8 cellular contexts compared by ENCODE assay signal in genomic region chr15:34582461-34583357, GRCh38. TPM values are rescaled to one million over a fixed set of nuclear protein-coding genes. Genes with fewer than 3 reads are reported as not detected.
A peak's percentile ranks its signal among the peaks of the same experiment; 100 is the strongest.
DNase-seq lines count a peak whose midpoint lies in the region; TF ChIP-seq lines count a peak whose summit lies in the region.

No MANE protein-coding gene starts in this region.

- POLR2A ChIA-PET in activated CD4-positive, alpha-beta memory T cell treated with anti-CD3 and anti-CD28 coated beads for 36 hours (lab: Charles Lee) = interaction anchor here (1.2 to 2.2 kb wide), 3 partner anchors 8 to 245 kb away, joined by 3 to 15 read pairs (median 3); partner anchors contain the start of genes LPCAT4 and SLC12A6

- no peak overlapping the region for H3K27ac ChIP-seq in GM23248
- H3K27ac ChIP-seq in KOPT-K1 (ENCODE audit: low read depth, low read length, poor library complexity, severe bottlenecking) = peak overlapping the region; percentile 74
- H3K27ac ChIP-seq in muscle layer of duodenum (ENCODE audit: low read length) = no peak overlapping the region
- peak overlapping the region in 2 of 4 donors; percentile 47 to 62 for H3K27ac ChIP-seq in tibial nerve

- H3K4me2 ChIP-seq in GM23248 (ENCODE audit: unreplicated experiment) = peak overlapping the region; percentile 73

- H3K4me1 ChIP-seq in GM23248 (ENCODE audit: insufficient read depth) (0 out of 2 replicates have a peak, but pooled peaks cover 2% of the 10 kb centered on the region), muscle layer of duodenum (ENCODE audit: control insufficient read depth in 1 of 2, insufficient read depth in 2 of 2, low read length in 2 of 2) (peaks cover 3 to 19% of the 10 kb centered on the region in 2 donors), tibial nerve (peaks cover 0 to 16% (median 0%) of the 10 kb centered on the region in 4 donors)

- no peak for TF ChIP-seq EP300 in tibial nerve (IDR thresholded peaks at IDR 0.05)

- H3K4me1 Mint-ChIP-seq in activated CD4-positive, alpha-beta memory T cell treated with anti-CD3 and anti-CD28 coated beads for 36 hours (ENCODE audit: low read depth) = peaks cover 42% of the 10 kb centered on the region

- H3K9me3 ChIP-seq in GM23248 (ENCODE audit: low read depth) (no peaks in the 10 kb centered on the region), KOPT-K1 (ENCODE audit: insufficient read depth, low read length, poor library complexity, severe bottlenecking) (no peaks in the 10 kb centered on the region), muscle layer of duodenum (ENCODE audit: control insufficient read depth in 1 of 2, low read length in 2 of 2) (no peaks in the 10 kb centered on the region), tibial nerve (no peaks in the 10 kb centered on the region)

- TF ChIP-seq CTCF in epithelial cell of proximal tubule (conservative IDR thresholded peaks at IDR 0.05; ENCODE audit: low read depth, low read length) = no peak
- no peak for TF ChIP-seq CTCF in tibial nerve (IDR thresholded peaks at IDR 0.05)

- H3K36me3 Mint-ChIP-seq in activated CD4-positive, alpha-beta memory T cell treated with anti-CD3 and anti-CD28 coated beads for 36 hours = peaks cover 3% of the 10 kb centered on the region

- no peaks in the 10 kb centered on the region for H3K9me3 Mint-ChIP-seq in activated CD4-positive, alpha-beta memory T cell treated with anti-CD3 and anti-CD28 coated beads for 36 hours

- H3K9ac ChIP-seq in GM23248 = peak overlapping the region; percentile 65

- H3K27me3 Mint-ChIP-seq in activated CD4-positive, alpha-beta memory T cell treated with anti-CD3 and anti-CD28 coated beads for 36 hours = no peaks in the 10 kb centered on the region

- no peak for TF ChIP-seq POLR2A in tibial nerve (IDR thresholded peaks at IDR 0.05)

- H3K9me2 ChIP-seq in GM23248 (ENCODE audit: insufficient read depth) = no peaks in the 10 kb centered on the region

- H4K20me1 ChIP-seq in GM23248 (ENCODE audit: insufficient read depth) = no peaks in the 10 kb centered on the region

- CTCF ChIA-PET in activated CD4-positive, alpha-beta memory T cell treated with anti-CD3 and anti-CD28 coated beads for 36 hours (lab: Charles Lee) = interaction anchor here (0.6 to 4.9 kb wide), 8 partner anchors 215 to 521 kb away, joined by 3 to 32 read pairs (median 4); partner anchors contain the start of genes KATNBL1, LPCAT4, NOP10 and NUTM1

- in situ Hi-C loops in GM23248 (cut with MboI) = loop anchor here (25.0 kb wide), 3 partner anchors 220 to 495 kb away; partner anchors contain the start of genes EMC4 and LPCAT4

- WGBS in GM23248 (ENCODE audit: low coverage in 1 of 2, low lambda C conversion rate in 2 of 2, missing lambda C conversion rate in 2 of 2), 2 experiments = 14 to 15% methylated on average over 60 to 67 of the region's 69 CpGs
- 5 to 7% methylated on average over 31 to 54 of the region's 69 CpGs for WGBS in tibial nerve, 2 donors

- peak overlapping the region; percentile 76 for H3K27ac Mint-ChIP-seq in activated CD4-positive, alpha-beta memory T cell treated with anti-CD3 and anti-CD28 coated beads for 36 hours

- 0 out of 2 replicates have a peak, but pooled peaks cover 7% of the 10 kb centered on the region for H3F3A ChIP-seq in GM23248 (ENCODE audit: insufficient read depth)

- H3K4me3 ChIP-seq in GM23248 (peak overlapping the region; percentile 79), epithelial cell of proximal tubule (ENCODE audit: low read depth, low read length) (peak overlapping the region; percentile 88), muscle layer of duodenum (ENCODE audit: low read depth in 1 of 2, low read length in 2 of 2) (peak overlapping the region; percentile 30 to 88), tibial nerve (peak overlapping the region; percentile 63 to 93 (median 80))

- H2AFZ ChIP-seq in GM23248 = peak overlapping the region; percentile 88

- H3K79me2 ChIP-seq in GM23248 (ENCODE audit: insufficient read depth) = 0 out of 2 replicates have a peak, but pooled peaks cover 9% of the 10 kb centered on the region

- H3K27me3 ChIP-seq in GM23248 (replicated peaks; ENCODE audit: insufficient read depth) (no peaks in the 10 kb centered on the region), muscle layer of duodenum (ENCODE audit: low read depth, low read length) (no peaks in the 10 kb centered on the region), tibial nerve (no peaks in the 10 kb centered on the region)

- intact Hi-C loops in activated CD4-positive, alpha-beta memory T cell treated with anti-CD3 and anti-CD28 coated beads for 36 hours (cut with micrococcal nuclease) = loop anchor here (1.0 kb wide), 1 partner anchor 215 kb away; the partner anchor contains the start of gene LPCAT4

- H3K4me3 Mint-ChIP-seq in activated CD4-positive, alpha-beta memory T cell treated with anti-CD3 and anti-CD28 coated beads for 36 hours = peak overlapping the region; percentile 85

- peak; percentile 37 for DNase-seq in NCI-H146 (lab: John Stamatoyannopoulos, UW)
- DNase-seq in NCI-H146 treated with DMSO at 0.1 percent for 48 hours (lab: John Stamatoyannopoulos, UW; ENCODE audit: unreplicated experiment) = no peak
- peak; percentile 54 for DNase-seq in GM23248
- DNase-seq in activated CD4-positive, alpha-beta memory T cell treated with anti-CD3 and anti-CD28 coated beads for 36 hours = peak; percentile 63
- DNase-seq in epithelial cell of proximal tubule (ENCODE audit: low read depth) = no peak
- DNase-seq in tibial nerve (ENCODE audit: low spot score in 2 of 2) = no peak

- H3K36me3 ChIP-seq in GM23248 (ENCODE audit: low read depth) (no peaks in the 10 kb centered on the region), KOPT-K1 (ENCODE audit: insufficient read depth, low read length) (no peaks in the 10 kb centered on the region), muscle layer of duodenum (ENCODE audit: control insufficient read depth in 1 of 2, insufficient read depth in 2 of 2, low read length in 2 of 2) (no peaks in the 10 kb centered on the region), tibial nerve (no peaks in the 10 kb centered on the region)

RNA-seq across cellular contexts. Expression of gene GOLGA8B, which starts 0.7 kb away (rescaled TPM):
- 13.5 and 29.2 TPM in 2 replicates for total RNA-seq in GM23248 (2014; rRNA removed; shearing (Covaris generic))
- polyA plus RNA-seq in GM23248 (2016; fragmentation: Nextera tagmentation; extraction: Ambion mirVana) = 17.5 and 19.8 TPM in 2 replicates
- total RNA-seq in activated CD4-positive, alpha-beta memory T cell treated with anti-CD3 and anti-CD28 coated beads for 36 hours = 100 to 1,000 TPM in 1 of 2 experiments, 10 to 100 TPM in 1; 85.2 to 103 TPM
- total RNA-seq in epithelial cell of proximal tubule (20.4 and 56.4 TPM in 2 replicates), tibial nerve (100 to 1,000 TPM; 129 to 312 (median 147) TPM)

Comparison
In these comparisons a context has a peak if more than half of its experiments do, and no peak if none do; other contexts are left out.
1. DNase-seq: peak in NCI-H146 (single experiment), GM23248 (single experiment) and activated CD4-positive, alpha-beta memory T cell treated with anti-CD3 and anti-CD28 coated beads for 36 hours (single experiment); none in NCI-H146 treated with DMSO at 0.1 percent for 48 hours (single experiment), epithelial cell of proximal tubule (single experiment) and tibial nerve (0 of 2).
2. Peak in every context shown above with its lines, with median percentiles within 50 percentile points of each other: H3K4me3 ChIP-seq.